ENCODE assay signal across 11 cellular contexts in genomic region chr17:32492281-32492623, GRCh38. TPM values are rescaled to one million over a fixed set of nuclear protein-coding genes. Genes with fewer than 3 reads are reported as not detected.
DNase-seq lines count a peak whose midpoint lies in the region; ATAC-seq, FAIRE-seq and TF ChIP-seq lines count a peak whose summit lies in the region.
"Had no signal": no experiment of that assay in that cellular context is flagged by ENCODE, and none has a peak within 500 bp of the region (broad histone marks: within the 10 kb centered on the region; RNA-seq: fewer than 3 reads in every experiment).

No MANE protein-coding gene starts in this region.

- no peak for TF ChIP-seq EP300 in H1 (IDR thresholded peaks at IDR 0.05; ENCODE audit: borderline replicate concordance in 1 of 2, low read depth in 2 of 2, low read length in 2 of 2)

- no peak for DNase-seq in stimulated activated naive CD8-positive, alpha-beta T cell treated with anti-CD3 and anti-CD28 coated beads, Interleukin-15, Interleukin-2, amounts not matched to agents 100 U/mL and 50 U/mL, for 24 hours
- DNase-seq in WERI-Rb-1 (no peak), H1 (ENCODE audit: low read depth in 1 of 2, low spot score in 2 of 2) (no peak), NCI-H526 treated with DMSO at 0.1 percent for 48 hours (lab: John Stamatoyannopoulos, UW) (no peak), aorta (no peak), osteocyte (ENCODE audit: extremely low spot score, unreplicated experiment) (no peak)
- DNase-seq: NCI-H1930, stomach had no signal

- H2BK5ac ChIP-seq in H1 (ENCODE audit: low read depth, low read length), result no peak overlapping the region

- no peak for TF ChIP-seq RAD21 in H1 (IDR thresholded peaks at IDR 0.05 in 1 of 2, conservative IDR thresholded peaks at IDR 0.05 in 1 of 2; ENCODE audit: low read depth in 2 of 2, low read length in 2 of 2)

- H3K4me2 ChIP-seq in H1 (ENCODE audit: insufficient read depth in 1 of 2, low read depth in 2 of 2, low read length in 2 of 2), result no peak overlapping the region

- H2BK120ac ChIP-seq in H1 (replicated peaks; ENCODE audit: low read depth, low read length), result no peak overlapping the region

- H3K27me3 ChIP-seq in WERI-Rb-1 (ENCODE audit: insufficient read depth, low read depth, severe bottlenecking), result no peaks in the 10 kb centered on the region
- no peaks in the 10 kb centered on the region for H3K27me3 ChIP-seq in H1 (replicated peaks in 1 of 4; ENCODE audit: control insufficient read depth in 3 of 4, extremely low read depth in 1 of 4, insufficient read depth in 3 of 4, low read length in 3 of 4)
- H3K27me3 ChIP-seq in aorta (ENCODE audit: control insufficient read depth in 1 of 2, insufficient read depth in 2 of 2, low read length in 1 of 2), result no peaks in the 10 kb centered on the region
- H3K27me3 ChIP-seq: stomach had no signal

- H3K27me3 Mint-ChIP-seq in stimulated activated naive CD8-positive, alpha-beta T cell treated with anti-CD3 and anti-CD28 coated beads, Interleukin-15, Interleukin-2, amounts not matched to agents 100 ng/mL and 50 ng/mL, for 24 hours, result no peaks in the 10 kb centered on the region
- H3K27me3 Mint-ChIP-seq in osteocyte (ENCODE audit: unreplicated experiment), result no peaks in the 10 kb centered on the region

- no peak overlapping the region for H2AFZ ChIP-seq in H1 (ENCODE audit: low read length)

- no peak overlapping the region for H3K9ac ChIP-seq in H1 (replicated peaks in 1 of 4; ENCODE audit: extremely low read depth in 1 of 4, low read depth in 3 of 4, low read length in 3 of 4)

- no peak overlapping the region for H3K14ac ChIP-seq in H1 (ENCODE audit: insufficient read length)

- H3K4me1 Mint-ChIP-seq in stimulated activated naive CD8-positive, alpha-beta T cell treated with anti-CD3 and anti-CD28 coated beads, Interleukin-15, Interleukin-2, amounts not matched to agents 100 ng/mL and 50 ng/mL, for 24 hours (ENCODE audit: low read depth), result peaks cover 62% of the 10 kb centered on the region
- H3K4me1 Mint-ChIP-seq in osteocyte (ENCODE audit: unreplicated experiment), result peaks cover 19% of the 10 kb centered on the region

- H3K56ac ChIP-seq in H1 (replicated peaks; ENCODE audit: insufficient read length, low read depth, low read length), result no peak overlapping the region

- no peak overlapping the region for H2BK15ac ChIP-seq in H1 (ENCODE audit: low read length)

- H3K79me1 ChIP-seq in H1 (ENCODE audit: low read depth, low read length), result peaks cover 12% of the 10 kb centered on the region

- TF ChIP-seq POLR2A in H1 (IDR thresholded peaks at IDR 0.05; ENCODE audit: control extremely low read depth in 1 of 2, low read depth in 2 of 2, low read length in 2 of 2), result no peak

- no peak overlapping the region for H3K4me3 ChIP-seq in WERI-Rb-1 (ENCODE audit: low read depth, low read length)
- H3K4me3 ChIP-seq in H1 (ENCODE audit: extremely low read depth in 1 of 4, insufficient read depth in 2 of 4, low read depth in 3 of 4, low read length in 4 of 4), result no peak overlapping the region
- no peak overlapping the region for H3K4me3 ChIP-seq in aorta (ENCODE audit: low read length in 2 of 2)
- H3K4me3 ChIP-seq: stomach had no signal

- H3K27ac ChIP-seq in WERI-Rb-1, result peak overlapping the region; percentile 67
- no peak overlapping the region for H3K27ac ChIP-seq in H1 (ENCODE audit: low read depth, low read length)
- no peak overlapping the region for H3K27ac ChIP-seq in aorta (ENCODE audit: low read depth in 1 of 2, low read length in 2 of 2)
- H3K27ac ChIP-seq: stomach had no signal

- peaks cover 0 to 25% (median 14%) of the 10 kb centered on the region in 4 experiments; a peak in 6 of 7 replicates for H3K4me1 ChIP-seq in H1 (replicated peaks in 1 of 4; ENCODE audit: control insufficient read depth in 3 of 4, insufficient read depth in 4 of 4, low read length in 3 of 4)
- H3K4me1 ChIP-seq in aorta (ENCODE audit: control insufficient read depth in 1 of 2, insufficient read depth in 2 of 2, low read length in 2 of 2), result peaks cover under 1 to 5% of the 10 kb centered on the region in 2 donors

- H3K27ac Mint-ChIP-seq in stimulated activated naive CD8-positive, alpha-beta T cell treated with anti-CD3 and anti-CD28 coated beads, Interleukin-15, Interleukin-2, amounts not matched to agents 100 ng/mL and 50 ng/mL, for 24 hours, result peak overlapping the region; percentile 93
- no peak overlapping the region for H3K27ac Mint-ChIP-seq in osteocyte (ENCODE audit: unreplicated experiment)

- 78% methylated on average over 4 of the region's 4 CpGs; no CpG with 5 or more reads in 1 of the 2 experiments for WGBS in H1 (ENCODE audit: extremely low coverage in 1 of 2, insufficient coverage in 1 of 2, insufficient read length in 1 of 2, insufficient replicate concordance in 2 of 2, low coverage in 1 of 2, low lambda C conversion rate in 2 of 2, missing lambda C conversion rate in 1 of 2), 2 experiments
- WGBS in aorta, 2 donors, result 84 to 89% methylated on average over 4 of the region's 4 CpGs

- CTCF ChIA-PET in H1 (lab: Charles Lee; ENCODE audit: partially characterized antibody), result interaction anchor here (0.7 to 1.6 kb wide), 4 partner anchors 21 to 166 kb away, joined by 3 to 5 read pairs (median 4); no protein-coding TSS in a partner anchor

- H3K36me3 ChIP-seq in WERI-Rb-1 (peaks cover 33% of the 10 kb centered on the region), H1 (ENCODE audit: control insufficient read depth in 2 of 4, insufficient read depth in 4 of 4, low read length in 3 of 4) (peaks cover 0 to 13% (median 4%) of the 10 kb centered on the region in 4 experiments; a peak in 3 of 8 replicates), aorta (ENCODE audit: control insufficient read depth in 1 of 2, insufficient read depth in 2 of 2, low read length in 1 of 2) (no peaks in the 10 kb centered on the region)

- H3K9me3 ChIP-seq in WERI-Rb-1 (ENCODE audit: severe bottlenecking) (no peaks in the 10 kb centered on the region), H1 (ENCODE audit: insufficient read depth in 2 of 2, low read depth in 1 of 2, low read length in 1 of 2) (no peaks in the 10 kb centered on the region), aorta (ENCODE audit: control insufficient read depth, low read length) (no peaks in the 10 kb centered on the region)
- H3K9me3 ChIP-seq: stomach had no signal

- no peak overlapping the region for H2BK12ac ChIP-seq in H1 (ENCODE audit: low read depth, low read length)

- no peak overlapping the region for H3K18ac ChIP-seq in H1 (ENCODE audit: extremely low read depth, low read length)

- FAIRE-seq in H1 (lab: Jason Lieb, UNC), result peak; percentile 32

- no peak overlapping the region for H3K4ac ChIP-seq in H1 (replicated peaks; ENCODE audit: insufficient read length, low read depth, low read length)

- no peak overlapping the region for H4K8ac ChIP-seq in H1 (ENCODE audit: extremely low read depth, insufficient read depth, low read length)

- peaks cover 3 to 13% of the 10 kb centered on the region in 2 experiments for H4K20me1 ChIP-seq in H1 (replicated peaks in 1 of 2; ENCODE audit: control insufficient read depth in 1 of 2, insufficient read depth in 2 of 2, low read length in 2 of 2)

- TF ChIP-seq CTCF in WERI-Rb-1 (IDR thresholded peaks at IDR 0.05; ENCODE audit: low read depth, low read length), result no peak
- no peak for TF ChIP-seq CTCF in H1 (IDR thresholded peaks at IDR 0.05; ENCODE audit: control extremely low read depth in 1 of 3, insufficient read depth in 1 of 3, low read depth in 1 of 3, low read length in 3 of 3)
- TF ChIP-seq CTCF in osteocyte (IDR thresholded peaks at IDR 0.05), result no peak

- peaks cover 8% of the 10 kb centered on the region for H3K23me2 ChIP-seq in H1 (ENCODE audit: low read depth, low read length)

- no peak overlapping the region for H2BK20ac ChIP-seq in H1 (ENCODE audit: low read length)

- H3K4me3 Mint-ChIP-seq in stimulated activated naive CD8-positive, alpha-beta T cell treated with anti-CD3 and anti-CD28 coated beads, Interleukin-15, Interleukin-2, amounts not matched to agents 100 ng/mL and 50 ng/mL, for 24 hours, result peak overlapping the region; percentile 98
- H3K4me3 Mint-ChIP-seq in osteocyte (ENCODE audit: unreplicated experiment), result no peak overlapping the region

- ATAC-seq in stimulated activated naive CD8-positive, alpha-beta T cell treated with anti-CD3 and anti-CD28 coated beads, Interleukin-15, Interleukin-2, amounts not matched to agents 100 U/mL and 50 U/mL, for 24 hours, result no peak
- ATAC-seq in GM18868 (IDR thresholded peaks at IDR 0.05; ENCODE audit: unreplicated experiment) (no peak), aorta (ENCODE audit: low FRiP score) (no peak)
- ATAC-seq: sciatic nerve had no signal

- H4K91ac ChIP-seq in H1 (replicated peaks; ENCODE audit: insufficient read length, low read length), result no peak overlapping the region

- H3K23ac ChIP-seq in H1 (ENCODE audit: insufficient read length), result no peak overlapping the region

- intact Hi-C loops in aorta (cut with DNase I), result no loop called here

- POLR2A ChIA-PET in H1 (lab: Charles Lee; ENCODE audit: partially characterized antibody), result interaction anchor here (1.1 kb wide), 1 partner anchor 10 kb away, joined by 3 read pairs; no protein-coding TSS in a partner anchor

- H3K79me2 ChIP-seq in H1 (ENCODE audit: control insufficient read depth in 1 of 2, insufficient read depth in 2 of 2, low read length in 2 of 2), result peaks cover 0 to 27% of the 10 kb centered on the region in 2 experiments; a peak in 2 of 4 replicates

- peaks cover 35% of the 10 kb centered on the region for H3K36me3 Mint-ChIP-seq in stimulated activated naive CD8-positive, alpha-beta T cell treated with anti-CD3 and anti-CD28 coated beads, Interleukin-15, Interleukin-2, amounts not matched to agents 100 ng/mL and 50 ng/mL, for 24 hours (ENCODE audit: low read depth)
- H3K36me3 Mint-ChIP-seq in osteocyte (ENCODE audit: unreplicated experiment), result no peaks in the 10 kb centered on the region

- no peak overlapping the region for H4K5ac ChIP-seq in H1 (ENCODE audit: insufficient read length, low read depth, low read length)

- H3K9me3 Mint-ChIP-seq in stimulated activated naive CD8-positive, alpha-beta T cell treated with anti-CD3 and anti-CD28 coated beads, Interleukin-15, Interleukin-2, amounts not matched to agents 100 ng/mL and 50 ng/mL, for 24 hours, result no peaks in the 10 kb centered on the region
- H3K9me3 Mint-ChIP-seq in osteocyte (ENCODE audit: unreplicated experiment), result no peaks in the 10 kb centered on the region

- H2AK5ac ChIP-seq in H1 (ENCODE audit: low read depth, low read length), result no peak overlapping the region

RNA-seq across cellular contexts. Expression of gene CDK5R1, which starts 5.5 kb away (rescaled TPM):
- 9.9 and 10.7 TPM in 2 replicates for total RNA-seq in H1 (2021; fragmentation: NEBNext Ultra II Directional; extraction: Animal tissue kit (Norgen Biotek cat#: 25700))
- polyA plus RNA-seq in H1 (2011; rRNA removed) (2.7 and 4.3 TPM in 2 replicates), aorta (under 1 TPM; under 0.01 to 0.43 TPM)
- polyA plus RNA-seq in H1 (2011; cell fraction: cytosol; rRNA removed), result 3.6 TPM
- polyA plus RNA-seq in H1 (2011; cell fraction: nucleus; rRNA removed), result 4.5 TPM
- polyA plus RNA-seq in H1 (2012, experiment 1 of 2), result 5.2 to 6.6 TPM (median 6.3 TPM) in 4 replicates
- 4.9 TPM for polyA plus RNA-seq in H1 (2012, experiment 2 of 2)
- 4.8 TPM for polyA plus RNA-seq in H1 (2013, experiment 1 of 2)
- polyA plus RNA-seq in H1 (2013, experiment 2 of 2), result 4.8 TPM
- polyA minus RNA-seq in H1 (2011; rRNA and poly(A)+ RNA removed), result 2.8 and 4.6 TPM in 2 replicates
- 6.5 TPM for polyA minus RNA-seq in H1 (2011; cell fraction: cytosol; rRNA and poly(A)+ RNA removed)
- polyA minus RNA-seq in H1 (2011; cell fraction: nucleus; rRNA and poly(A)+ RNA removed), result 4.7 TPM
- total RNA-seq in aorta (1 to 10 TPM in 1 of 2 donors, under 1 TPM in 1; 0.90 to 1.0 TPM), osteocyte (1.4 and 1.8 TPM in 2 replicates)

RNA-seq across cellular contexts. Expression of gene PSMD11, which starts 47.9 kb away (rescaled TPM):
- 171 and 175 TPM in 2 replicates for total RNA-seq in H1 (2021; fragmentation: NEBNext Ultra II Directional; extraction: Animal tissue kit (Norgen Biotek cat#: 25700))
- polyA plus RNA-seq in H1 (2011; rRNA removed), result 49.0 and 68.4 TPM in 2 replicates
- 82.0 TPM for polyA plus RNA-seq in H1 (2011; cell fraction: cytosol; rRNA removed)
- polyA plus RNA-seq in H1 (2011; cell fraction: nucleus; rRNA removed), result 64.6 TPM
- 148 to 209 TPM (median 158 TPM) in 4 replicates for polyA plus RNA-seq in H1 (2012, experiment 1 of 2)
- polyA plus RNA-seq in H1 (2012, experiment 2 of 2), result 48.7 TPM
- polyA plus RNA-seq in H1 (2013, experiment 1 of 2), result 147 TPM
- polyA plus RNA-seq in H1 (2013, experiment 2 of 2), result 151 TPM
- polyA minus RNA-seq in H1 (2011; rRNA and poly(A)+ RNA removed), result 202 and 260 TPM in 2 replicates
- 72.1 TPM for polyA minus RNA-seq in H1 (2011; cell fraction: cytosol; rRNA and poly(A)+ RNA removed)
- 81.8 TPM for polyA minus RNA-seq in H1 (2011; cell fraction: nucleus; rRNA and poly(A)+ RNA removed)
- total RNA-seq in aorta, result 10 to 100 TPM; 59.6 to 64.1 TPM
- 10 to 100 TPM; 17.4 to 47.2 TPM for polyA plus RNA-seq in aorta
- 81.6 and 85.0 TPM in 2 replicates for total RNA-seq in osteocyte
